13 cellular contexts compared by ENCODE assay signal in genomic region chr7:1402791-1403755, GRCh38.
"Had no signal": no experiment of that assay in that cellular context is flagged by ENCODE, and none has a peak within 500 bp of the region (broad histone marks: within the 10 kb centered on the region; RNA-seq: fewer than 3 reads in every experiment).

No MANE protein-coding gene starts in this region.

- DNase-seq: activated CD4-positive, alpha-beta T cell treated with anti-CD3 and anti-CD28 coated beads for 4 hours; activated CD8-positive, alpha-beta memory T cell treated with anti-CD3 and anti-CD28 coated beads, Interleukin-2, amount 50 U/mL, for 4 hours; activated CD8-positive, alpha-beta T cell treated with anti-CD3 and anti-CD28 coated beads for 36 hours; activated gamma-delta T cell treated with Interleukin-2 at 50 U/mL for 16 hours; activated naive CD8-positive, alpha-beta T cell treated with anti-CD3 and anti-CD28 coated beads for 36 hours; activated T-cell treated with anti-CD3 and anti-CD28 coated beads, Interleukin-2, amount 50 U/mL, for 72 hours; lower lobe of right lung; midbrain; naive B cell; T1000; tibial artery had no signal

- H3K36me3 ChIP-seq: lower lobe of right lung, tibial artery had no signal

- H3K27ac Mint-ChIP-seq: activated CD8-positive, alpha-beta T cell treated with anti-CD3 and anti-CD28 coated beads for 36 hours; activated naive CD8-positive, alpha-beta T cell treated with anti-CD3 and anti-CD28 coated beads for 36 hours; activated T-cell treated with anti-CD3 and anti-CD28 coated beads, Interleukin-2, amount 50 U/mL, for 72 hours; progenitor cell of endocrine pancreas had no signal

- H3K9me3 Mint-ChIP-seq: activated naive CD8-positive, alpha-beta T cell treated with anti-CD3 and anti-CD28 coated beads for 36 hours had no signal

- ATAC-seq: activated CD8-positive, alpha-beta T cell treated with anti-CD3 and anti-CD28 coated beads for 36 hours; activated T-cell treated with anti-CD3 and anti-CD28 coated beads, Interleukin-2, amount 50 U/mL, for 72 hours; lower lobe of right lung had no signal

- H3K27ac ChIP-seq: lower lobe of right lung, tibial artery had no signal

- H3K4me3 Mint-ChIP-seq: activated CD8-positive, alpha-beta T cell treated with anti-CD3 and anti-CD28 coated beads for 36 hours; activated naive CD8-positive, alpha-beta T cell treated with anti-CD3 and anti-CD28 coated beads for 36 hours; activated T-cell treated with anti-CD3 and anti-CD28 coated beads, Interleukin-2, amount 50 U/mL, for 72 hours; naive B cell had no signal

- H3K36me3 Mint-ChIP-seq: activated naive CD8-positive, alpha-beta T cell treated with anti-CD3 and anti-CD28 coated beads for 36 hours had no signal

- H3K4me3 ChIP-seq: lower lobe of right lung, tibial artery had no signal

- H3K4me1 ChIP-seq: lower lobe of right lung had no signal

- FAIRE-seq: bronchial epithelial cell had no signal
